In the genomic region with DNA sequence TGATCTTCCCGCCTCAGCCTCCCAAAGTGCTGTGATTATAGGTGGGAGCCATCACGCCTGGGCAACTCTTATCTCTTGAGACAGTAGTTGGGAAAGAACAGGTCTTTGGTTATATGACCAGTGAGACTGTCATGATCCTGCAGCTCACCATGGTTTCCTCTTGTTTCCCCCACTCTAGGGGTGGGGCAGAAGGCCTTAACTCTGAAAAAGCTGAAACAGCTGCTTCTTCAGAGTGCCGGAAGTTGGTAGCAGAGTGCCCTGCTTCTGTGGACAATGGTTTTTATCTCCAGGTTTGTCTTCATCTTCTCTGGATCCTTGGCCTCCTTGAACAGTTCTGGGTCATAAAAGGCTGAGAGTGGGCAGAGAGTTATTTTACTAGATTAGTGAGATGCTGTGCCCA, we compare ENCODE assay signal across 21 cellular contexts.
"Had no signal": no experiment of that assay in that cellular context is flagged by ENCODE, and none has a peak within 500 bp of the region (broad histone marks: within the 10 kb centered on the region; RNA-seq: fewer than 3 reads in every experiment).

No MANE protein-coding gene starts in this region.

- H3K36me3 Mint-ChIP-seq: activated naive CD4-positive, alpha-beta T cell treated with anti-CD3 and anti-CD28 coated beads, Interleukin-2, amount 50 U/mL, for 72 hours; brain; T-cell had no signal

- H3K9me3 ChIP-seq: colonic mucosa, gastroesophageal sphincter, neutrophil, ovary, tibial artery had no signal

- DNase-seq: activated CD4-positive, alpha-beta T cell treated with anti-CD3 and anti-CD28 coated beads for 1 hour; activated CD8-positive, alpha-beta memory T cell treated with anti-CD3 and anti-CD28 coated beads, Interleukin-2, amount 50 U/mL, for 4 hours; activated T-cell treated with anti-CD3 and anti-CD28 coated beads, Interleukin-2, amount 50 U/mL, for 24 hours; aorta; central memory CD4-positive, alpha-beta T cell; colonic mucosa; ovary; right cardiac atrium; stimulated activated CD4-positive, alpha-beta T cell treated with anti-CD3 and anti-CD28 coated beads, Interleukin-2, amount 100 ng/mL, for 24 hours; stimulated activated naive CD8-positive, alpha-beta T cell treated with anti-CD3 and anti-CD28 coated beads, Interleukin-15, amount 100 ng/mL, for 72 hours; T-cell; tibial artery had no signal

- ATAC-seq: activated naive CD4-positive, alpha-beta T cell treated with anti-CD3 and anti-CD28 coated beads, Interleukin-2, amount 50 U/mL, for 72 hours; activated T-helper 17 cell treated with anti-CD3 and anti-CD28 coated beads, Interleukin-2, amount 50 U/mL, for 72 hours; gastroesophageal sphincter; left lobe of liver; right cardiac atrium; stimulated activated effector memory CD8-positive, alpha-beta T cell treated with anti-CD3 and anti-CD28 coated beads, Interleukin-12 subunit alpha, Interleukin-12 subunit beta, amount 100 ng/mL, for 72 hours; stimulated activated naive CD8-positive, alpha-beta T cell treated with anti-CD3 and anti-CD28 coated beads, Interleukin-15, amount 100 ng/mL, for 72 hours; T-cell had no signal

- H3K27me3 ChIP-seq: colonic mucosa, gastroesophageal sphincter, ovary, tibial artery had no signal

- H3K36me3 ChIP-seq: colonic mucosa, gastroesophageal sphincter, neutrophil, ovary, tibial artery had no signal

- H3K4me3 ChIP-seq: colonic mucosa, gastroesophageal sphincter, ovary, tibial artery had no signal

- H3K4me3 Mint-ChIP-seq: activated T-cell treated with anti-CD3 and anti-CD28 coated beads, Interleukin-2, amount 50 U/mL, for 24 hours; activated T-helper 17 cell treated with anti-CD3 and anti-CD28 coated beads, Interleukin-2, amount 50 U/mL, for 72 hours; brain; nephron; stimulated activated effector memory CD8-positive, alpha-beta T cell treated with anti-CD3 and anti-CD28 coated beads, Interleukin-12 subunit alpha, Interleukin-12 subunit beta, amount 100 ng/mL, for 72 hours; stimulated activated naive CD8-positive, alpha-beta T cell treated with anti-CD3 and anti-CD28 coated beads, Interleukin-15, amount 100 ng/mL, for 72 hours; T-cell had no signal

- H3K9me3 Mint-ChIP-seq: activated naive CD4-positive, alpha-beta T cell treated with anti-CD3 and anti-CD28 coated beads, Interleukin-2, amount 50 U/mL, for 72 hours; activated T-cell treated with anti-CD3 and anti-CD28 coated beads, Interleukin-2, amount 50 U/mL, for 24 hours; activated T-helper 17 cell treated with anti-CD3 and anti-CD28 coated beads, Interleukin-2, amount 50 U/mL, for 72 hours; brain; nephron; stimulated activated effector memory CD8-positive, alpha-beta T cell treated with anti-CD3 and anti-CD28 coated beads, Interleukin-12 subunit alpha, Interleukin-12 subunit beta, amount 100 ng/mL, for 72 hours; stimulated activated naive CD8-positive, alpha-beta T cell treated with anti-CD3 and anti-CD28 coated beads, Interleukin-15, amount 100 ng/mL, for 72 hours; T-cell had no signal

- H3K27ac ChIP-seq: colonic mucosa, epithelial cell of prostate, gastroesophageal sphincter, neutrophil, ovary, tibial artery had no signal

- H3K27ac Mint-ChIP-seq: activated naive CD4-positive, alpha-beta T cell treated with anti-CD3 and anti-CD28 coated beads, Interleukin-2, amount 50 U/mL, for 72 hours; activated T-cell treated with anti-CD3 and anti-CD28 coated beads, Interleukin-2, amount 50 U/mL, for 24 hours; activated T-helper 17 cell treated with anti-CD3 and anti-CD28 coated beads, Interleukin-2, amount 50 U/mL, for 72 hours; brain; stimulated activated effector memory CD8-positive, alpha-beta T cell treated with anti-CD3 and anti-CD28 coated beads, Interleukin-12 subunit alpha, Interleukin-12 subunit beta, amount 100 ng/mL, for 72 hours; T-cell had no signal

- H3K4me1 ChIP-seq: colonic mucosa had no signal

- H3K27me3 Mint-ChIP-seq: activated T-cell treated with anti-CD3 and anti-CD28 coated beads, Interleukin-2, amount 50 U/mL, for 24 hours; activated T-helper 17 cell treated with anti-CD3 and anti-CD28 coated beads, Interleukin-2, amount 50 U/mL, for 72 hours had no signal
